8 cellular contexts compared by ENCODE assay signal in genomic region chr4:117477925-117478324, GRCh38.
"Had no signal": no experiment of that assay in that cellular context is flagged by ENCODE, and none has a peak within 500 bp of the region (broad histone marks: within the 10 kb centered on the region; RNA-seq: fewer than 3 reads in every experiment).

No MANE protein-coding gene starts in this region.

- ATAC-seq: HCT116, HepG2 had no signal

- H3K27ac Mint-ChIP-seq: HFFc6 had no signal

- H3K36me3 ChIP-seq: HAP-1 had no signal

- H2AFZ ChIP-seq: GM23248 had no signal

- H3K4me3 Mint-ChIP-seq: HFFc6 had no signal

- H3K9me3 ChIP-seq: HAP-1 had no signal

- FAIRE-seq: HepG2 had no signal

- H3K27ac ChIP-seq: GM23248, HL-60 had no signal

- H3K4me3 ChIP-seq: GM23248, HAP-1 had no signal

- DNase-seq: GM23248, GOT3, H7, HFFc6 had no signal

- H3K9ac ChIP-seq: GM23248 had no signal
